Comparison of ENCODE assay signal across 8 cellular contexts in genomic region chr22:30970356-30970746, GRCh38. TPM values are rescaled to one million over a fixed set of nuclear protein-coding genes. Genes with fewer than 3 reads are reported as not detected.
DNase-seq lines count a peak whose midpoint lies in the region; ATAC-seq and TF ChIP-seq lines count a peak whose summit lies in the region.

No MANE protein-coding gene starts in this region.

- 48 to 63% (median 57%) methylated on average over 3 of the region's 3 CpGs for WGBS in psoas muscle, 3 donors

- peak overlapping the region; percentile 79 for H3K4me2 ChIP-seq in fibroblast of lung (ENCODE audit: extremely low read depth, insufficient read depth, low read length)

- ATAC-seq in psoas muscle = no peak
- ATAC-seq in HG03159 (IDR thresholded peaks at IDR 0.05; ENCODE audit: unreplicated experiment) = no peak
- no peak for ATAC-seq in HG03432 (IDR thresholded peaks at IDR 0.05; ENCODE audit: unreplicated experiment)
- ATAC-seq in GM21360 (IDR thresholded peaks at IDR 0.05; ENCODE audit: unreplicated experiment) = no peak

- H3K9me3 ChIP-seq in ES-I3 (ENCODE audit: control insufficient read depth, insufficient read depth, low read length) (peaks cover 23% of the 10 kb centered on the region; the same call in 1 of the 2 replicates), fibroblast of lung (ENCODE audit: control insufficient read depth, insufficient read depth, low read depth, low read length) (no peaks in the 10 kb centered on the region), psoas muscle (peaks cover 14% of the 10 kb centered on the region)

- H3K27ac ChIP-seq in fibroblast of lung (ENCODE audit: insufficient read depth, low read length) (no peak overlapping the region), psoas muscle (peak overlapping the region; percentile 94)

- DNase-seq in RKO (ENCODE audit: low spot score) (peak; percentile 9), fibroblast of lung (ENCODE audit: low read depth in 2 of 2) (no peak), psoas muscle (no peak), DMS79 (lab: John Stamatoyannopoulos, UW) (no peak)

- H3K9ac ChIP-seq in ES-I3 (ENCODE audit: low read depth, low read length) (peak overlapping the region; percentile 75), fibroblast of lung (ENCODE audit: insufficient read depth, low read length) (no peak overlapping the region)

- intact Hi-C loops in psoas muscle (cut with DNase I) = no loop called here

- TF ChIP-seq CTCF in fibroblast of lung (conservative IDR thresholded peaks at IDR 0.05 in 1 of 2, IDR thresholded peaks at IDR 0.05 in 1 of 2; ENCODE audit: low read depth in 1 of 2, low read length in 2 of 2) (no peak), psoas muscle (IDR thresholded peaks at IDR 0.05) (no peak)

- no peaks in the 10 kb centered on the region for H4K20me1 ChIP-seq in fibroblast of lung (ENCODE audit: control insufficient read depth, extremely low read depth, insufficient read depth, low read length)

- H3K79me2 ChIP-seq in fibroblast of lung (ENCODE audit: control insufficient read depth, insufficient read depth, low read length) = peaks cover 76% of the 10 kb centered on the region

- no peaks in the 10 kb centered on the region for H3K27me3 ChIP-seq in fibroblast of lung (ENCODE audit: control insufficient read depth, insufficient read depth, low read length)
- H3K27me3 ChIP-seq in psoas muscle (ENCODE audit: insufficient read depth in 3 of 3, low read length in 2 of 3) = no peaks in the 10 kb centered on the region

- no peak overlapping the region for H2AFZ ChIP-seq in fibroblast of lung (ENCODE audit: low read length)

- H3K4me1 ChIP-seq in ES-I3 (ENCODE audit: insufficient read depth, low read length) (peaks cover 3% of the 10 kb centered on the region; the same call in 1 of the 2 replicates), fibroblast of lung (ENCODE audit: control insufficient read depth, extremely low read depth, insufficient read depth, low read length) (peaks cover 4% of the 10 kb centered on the region), psoas muscle (peaks cover 32% of the 10 kb centered on the region)

- peak overlapping the region; percentile 52 to 90 (median 72) for H3K4me3 ChIP-seq in fibroblast of lung (replicated peaks in 1 of 4; ENCODE audit: control extremely low read depth in 1 of 4, insufficient read depth in 1 of 4, low read depth in 3 of 4, low read length in 4 of 4)
- H3K4me3 ChIP-seq in psoas muscle = peak overlapping the region; percentile 86

- H3K36me3 ChIP-seq in ES-I3 (ENCODE audit: insufficient read depth, low read length) = peaks cover 37% of the 10 kb centered on the region
- H3K36me3 ChIP-seq in fibroblast of lung (ENCODE audit: control insufficient read depth, insufficient read depth, low read length) = peaks cover 14% of the 10 kb centered on the region
- peaks cover 10 to 34% of the 10 kb centered on the region in 2 donors for H3K36me3 ChIP-seq in psoas muscle (ENCODE audit: insufficient read depth in 1 of 2, low read depth in 1 of 2)

RNA-seq across cellular contexts. Expression of gene TUG1, which starts 1.3 kb away (rescaled TPM):
- total RNA-seq in fibroblast of lung (36.5 and 39.5 TPM in 2 replicates), psoas muscle (10 to 100 TPM; 22.2 to 30.7 (median 28.5) TPM)
- polyA plus RNA-seq in fibroblast of lung (83.2 and 114 TPM in 2 replicates), psoas muscle (10 to 100 TPM; 10.9 to 38.5 (median 21.4) TPM)
- polyA plus RNA-seq in fibroblast of lung (2012) = 35.6 and 52.4 TPM in 2 replicates
- 32.6 and 49.3 TPM in 2 replicates for polyA minus RNA-seq in fibroblast of lung (ENCODE audit: low replicate concordance)

RNA-seq across cellular contexts. Expression of gene MORC2, which starts 1.8 kb away (rescaled TPM):
- total RNA-seq in fibroblast of lung = 16.7 and 23.1 TPM in 2 replicates
- polyA plus RNA-seq in fibroblast of lung = 10.1 and 11.4 TPM in 2 replicates
- polyA plus RNA-seq in fibroblast of lung (2012) = 23.3 and 28.6 TPM in 2 replicates
- polyA minus RNA-seq in fibroblast of lung (ENCODE audit: low replicate concordance) = 29.9 and 32.8 TPM in 2 replicates
- total RNA-seq in psoas muscle = 10 to 100 TPM; 21.5 to 35.9 (median 31.2) TPM
- 10 to 100 TPM; 15.6 to 34.7 (median 20.8) TPM for polyA plus RNA-seq in psoas muscle
